23 cellular contexts compared by ENCODE assay signal in the genomic region with DNA sequence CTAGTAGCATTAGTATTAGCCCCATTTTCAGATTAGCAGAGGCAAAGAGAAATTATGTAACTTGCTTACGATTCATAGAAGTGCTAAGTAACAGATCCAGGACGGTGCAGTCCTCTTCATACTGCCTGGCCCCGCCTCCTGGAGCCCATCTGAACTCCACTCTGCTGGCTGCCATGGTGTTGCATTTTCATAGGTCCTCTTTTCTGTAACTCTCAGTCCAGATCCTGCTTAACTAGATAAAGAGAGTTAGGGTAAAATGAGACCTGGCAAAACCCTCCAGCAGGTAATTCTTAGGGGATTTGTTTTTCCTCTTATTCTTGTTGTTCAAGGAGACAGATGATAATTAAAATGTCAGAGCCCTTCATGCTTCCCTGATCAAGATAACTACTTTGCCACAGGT.
DNase-seq lines count a peak whose midpoint lies in the region; TF ChIP-seq lines count a peak whose summit lies in the region.
"Had no signal": no experiment of that assay in that cellular context is flagged by ENCODE, and none has a peak within 500 bp of the region (broad histone marks: within the 10 kb centered on the region; RNA-seq: fewer than 3 reads in every experiment).

No MANE protein-coding gene starts in this region.

- no peak overlapping the region for H3K27ac Mint-ChIP-seq in nephron progenitor cell
- H3K27ac Mint-ChIP-seq: activated naive CD4-positive, alpha-beta T cell treated with anti-CD3 and anti-CD28 coated beads, Interleukin-2, amount 50 U/mL, for 24 hours; HFFc6; natural killer cell treated with Interleukin-12 subunit alpha and Interleukin-12 subunit beta and Interleukin-15 and Interleukin-18, amount 100 ng/mL, for 72 hours; T-helper 17 cell had no signal

- H3K9me3 Mint-ChIP-seq in nephron progenitor cell, result no peaks in the 10 kb centered on the region
- H3K9me3 Mint-ChIP-seq: activated naive CD4-positive, alpha-beta T cell treated with anti-CD3 and anti-CD28 coated beads, Interleukin-2, amount 50 U/mL, for 24 hours; natural killer cell treated with Interleukin-12 subunit alpha and Interleukin-12 subunit beta and Interleukin-15 and Interleukin-18, amount 100 ng/mL, for 72 hours had no signal

- H3K4me1 Mint-ChIP-seq in nephron progenitor cell, result peaks cover 4% of the 10 kb centered on the region
- H3K4me1 Mint-ChIP-seq: activated naive CD4-positive, alpha-beta T cell treated with anti-CD3 and anti-CD28 coated beads, Interleukin-2, amount 50 U/mL, for 24 hours; T-helper 17 cell had no signal

- TF ChIP-seq CTCF in nephron progenitor cell (IDR thresholded peaks at IDR 0.05), result no peak

- H3K36me3 Mint-ChIP-seq in nephron progenitor cell (ENCODE audit: low read depth), result no peaks in the 10 kb centered on the region
- H3K36me3 Mint-ChIP-seq: activated naive CD4-positive, alpha-beta T cell treated with anti-CD3 and anti-CD28 coated beads, Interleukin-2, amount 50 U/mL, for 24 hours; natural killer cell treated with Interleukin-12 subunit alpha and Interleukin-12 subunit beta and Interleukin-15 and Interleukin-18, amount 100 ng/mL, for 72 hours had no signal

- no peak overlapping the region for H3K4me3 Mint-ChIP-seq in nephron progenitor cell
- H3K4me3 Mint-ChIP-seq: activated naive CD4-positive, alpha-beta T cell treated with anti-CD3 and anti-CD28 coated beads, Interleukin-2, amount 50 U/mL, for 24 hours; HFFc6; natural killer cell treated with Interleukin-12 subunit alpha and Interleukin-12 subunit beta and Interleukin-15 and Interleukin-18, amount 100 ng/mL, for 72 hours; T-helper 17 cell had no signal

- DNase-seq in DMS53 (lab: John Stamatoyannopoulos, UW), result peak; percentile 16
- no peak for DNase-seq in DMS53 treated with DMSO at 0.1 percent for 48 hours (lab: John Stamatoyannopoulos, UW; ENCODE audit: unreplicated experiment)
- DNase-seq in NCI-H1930 (lab: John Stamatoyannopoulos, UW), result peak; percentile 13 to 70
- DNase-seq in NCI-H82 treated with DMSO at 0.1 percent for 48 hours (lab: John Stamatoyannopoulos, UW; ENCODE audit: unreplicated experiment), result peak; percentile 81
- DNase-seq in nephron progenitor cell, result peak; percentile 8
- no peak for DNase-seq in stimulated activated naive CD4-positive, alpha-beta T cell (lab: John Stamatoyannopoulos, UW)
- no peak for DNase-seq in superior temporal gyrus (ENCODE audit: extremely low spot score)
- no peak for DNase-seq in SIG-M5 (lab: John Stamatoyannopoulos, UW)
- DNase-seq: activated CD4-positive, alpha-beta T cell treated with anti-CD3 and anti-CD28 coated beads, Interleukin-2, amount 50 U/mL, for 1 hour; aorta; central memory CD4-positive, alpha-beta T cell; heart left ventricle; HFFc6; left lung; NCI-H2029; NK-92 treated with Interleukin-12 subunit alpha and Interleukin-12 subunit beta, amount 100 ng/mL, for 24 hours; Peyer's patch; sigmoid colon; stimulated activated CD4-positive, alpha-beta T cell treated with anti-CD3 and anti-CD28 coated beads, Interleukin-15, amount 100 ng/mL, for 24 hours; T-helper 17 cell; upper lobe of left lung had no signal

- no peaks in the 10 kb centered on the region for H3K27me3 Mint-ChIP-seq in nephron progenitor cell (ENCODE audit: low read depth, poor library complexity)
- H3K27me3 Mint-ChIP-seq: activated naive CD4-positive, alpha-beta T cell treated with anti-CD3 and anti-CD28 coated beads, Interleukin-2, amount 50 U/mL, for 24 hours; natural killer cell treated with Interleukin-12 subunit alpha and Interleukin-12 subunit beta and Interleukin-15 and Interleukin-18, amount 100 ng/mL, for 72 hours had no signal

Comparison
In these comparisons a context has a peak if more than half of its experiments do, and no peak if none do; other contexts are left out.
1. DNase-seq: peak in DMS53 (single experiment), NCI-H1930 (2 of 2), NCI-H82 treated with DMSO at 0.1 percent for 48 hours (single experiment) and nephron progenitor cell (single experiment); none in DMS53 treated with DMSO at 0.1 percent for 48 hours (single experiment), stimulated activated naive CD4-positive, alpha-beta T cell (0 of 6), superior temporal gyrus (single experiment) and SIG-M5 (single experiment).